In genomic region chr20:44475694-44476560, GRCh38 we compare ENCODE assay signal across 1 cellular context.
A peak's percentile ranks its signal among the peaks of the same experiment; 100 is the strongest.
TF ChIP-seq lines count a peak whose summit lies in the region.

Gene TTPAL (plus strand): TSS chr20:44475874. CDS start chr20:44480000, 4,126 bp downstream.

TF ChIP-seq in HEK293, 187 proteins besides CTCF, POLR2A, EP300 and RAD21 (continued from another document and continues in another):
- TF ChIP-seq ZNF664 (tag by site-specific recombination; IDR thresholded peaks at IDR 0.05): no peak
- TF ChIP-seq SP7 (tag by site-specific recombination; IDR thresholded peaks at IDR 0.05): peak; percentile 86
- no peak for TF ChIP-seq ZNF174 (tag by site-specific recombination; IDR thresholded peaks at IDR 0.05)
- TF ChIP-seq PRDM10 (tag by site-specific recombination; IDR thresholded peaks at IDR 0.05): no peak
- TF ChIP-seq ZSCAN4 (tag by site-specific recombination; IDR thresholded peaks at IDR 0.05): no peak
- TF ChIP-seq ELK4 (IDR thresholded peaks at IDR 0.05; ENCODE audit: borderline replicate concordance, low read depth, low read length): no peak
- peak; percentile 83 for TF ChIP-seq KLF1 (tag by site-specific recombination; IDR thresholded peaks at IDR 0.05)
- peak; percentile 47; the same call in 1 of the 2 replicates for TF ChIP-seq ZBTB48 (tag by site-specific recombination; IDR thresholded peaks at IDR 0.05)
- peak; percentile 61 for TF ChIP-seq ZSCAN30 (tag by site-specific recombination; IDR thresholded peaks at IDR 0.05)
- TF ChIP-seq ZNF155 (tag by site-specific recombination; IDR thresholded peaks at IDR 0.05): no peak
- peak; percentile 67; the same call in 1 of the 2 replicates for TF ChIP-seq REPIN1 (tag by site-specific recombination; IDR thresholded peaks at IDR 0.05; ENCODE audit: low read depth)
- no peak for TF ChIP-seq ZNF645 (tag by site-specific recombination; IDR thresholded peaks at IDR 0.05)
- TF ChIP-seq ZNF529 (tag by site-specific recombination; IDR thresholded peaks at IDR 0.05; ENCODE audit: insufficient replicate concordance): no peak
- TF ChIP-seq ZFP37 (tag by site-specific recombination; IDR thresholded peaks at IDR 0.05): 0 out of 2 replicates have a peak, but pooled peaks have one; percentile 60
- no peak for TF ChIP-seq ZNF16 (tag by site-specific recombination; IDR thresholded peaks at IDR 0.05; ENCODE audit: low read depth)
- TF ChIP-seq ZFP69B (tag by site-specific recombination; IDR thresholded peaks at IDR 0.05): peak; percentile 62; the same call in 1 of the 2 replicates
- no peak for TF ChIP-seq ZNF26 (tag by site-specific recombination; IDR thresholded peaks at IDR 0.05)
- no peak for TF ChIP-seq FEZF1 (tag by site-specific recombination; IDR thresholded peaks at IDR 0.05)
- no peak for TF ChIP-seq ZNF138 (tag by site-specific recombination; IDR thresholded peaks at IDR 0.05; ENCODE audit: borderline replicate concordance)
- no peak for TF ChIP-seq ZNF239 (tag by site-specific recombination; IDR thresholded peaks at IDR 0.05)
- TF ChIP-seq ZSCAN16 (tag by site-specific recombination; IDR thresholded peaks at IDR 0.05): 0 out of 2 replicates have a peak, but pooled peaks have one; percentile 37
- TF ChIP-seq ZNF423 (tag by site-specific recombination; IDR thresholded peaks at IDR 0.05): no peak
- TF ChIP-seq ZNF585B (tag by site-specific recombination; IDR thresholded peaks at IDR 0.05): no peak
- no peak for TF ChIP-seq ZNF341 (tag by site-specific recombination; IDR thresholded peaks at IDR 0.05; ENCODE audit: low read depth)
- 0 out of 2 replicates have a peak, but pooled peaks have one; percentile 27 for TF ChIP-seq ZNF366 (tag by site-specific recombination; conservative IDR thresholded peaks at IDR 0.05)
- no peak for TF ChIP-seq ZNF660 (tag by site-specific recombination; IDR thresholded peaks at IDR 0.05)
- TF ChIP-seq ZNF560 (tag by site-specific recombination; IDR thresholded peaks at IDR 0.05; ENCODE audit: borderline replicate concordance): no peak
- TF ChIP-seq ZNF830 (tag by site-specific recombination; IDR thresholded peaks at IDR 0.05; ENCODE audit: low read depth): no peak
- no peak for TF ChIP-seq ZNF23 (tag by site-specific recombination; IDR thresholded peaks at IDR 0.05; ENCODE audit: borderline replicate concordance)
- TF ChIP-seq ZNF488 (tag by site-specific recombination; IDR thresholded peaks at IDR 0.05): no peak
- peak; percentile 93; the same call in 1 of the 2 replicates for TF ChIP-seq SCRT2 (tag by site-specific recombination; IDR thresholded peaks at IDR 0.05)
- TF ChIP-seq ATF2 (tag by site-specific recombination; IDR thresholded peaks at IDR 0.05; ENCODE audit: low read depth): no peak
- peak; percentile 23; the same call in 1 of the 2 replicates for TF ChIP-seq ZNF24 (tag by site-specific recombination; IDR thresholded peaks at IDR 0.05)
- TF ChIP-seq ZSCAN18 (tag by site-specific recombination; IDR thresholded peaks at IDR 0.05): no peak
- TF ChIP-seq ZSCAN23 (tag by site-specific recombination; IDR thresholded peaks at IDR 0.05): no peak
- peak; percentile 76; the same call in 1 of the 2 replicates for TF ChIP-seq ZNF692 (tag by site-specific recombination; IDR thresholded peaks at IDR 0.05)
- no peak for TF ChIP-seq ZNF184 (tag by site-specific recombination; IDR thresholded peaks at IDR 0.05)
- TF ChIP-seq ZNF558 (tag by site-specific recombination; IDR thresholded peaks at IDR 0.05): no peak
- TF ChIP-seq KLF16 (tag by site-specific recombination; IDR thresholded peaks at IDR 0.05): peak; percentile 73; the same call in 1 of the 2 replicates
- TF ChIP-seq ZNF202 (tag by site-specific recombination; IDR thresholded peaks at IDR 0.05; ENCODE audit: borderline replicate concordance): no peak
- TF ChIP-seq ZNF394 (tag by site-specific recombination; IDR thresholded peaks at IDR 0.05; ENCODE audit: borderline replicate concordance): peak; percentile 83; the same call in 1 of the 2 replicates
- no peak for TF ChIP-seq ZNF48 (tag by site-specific recombination; IDR thresholded peaks at IDR 0.05)
- TF ChIP-seq SALL2 (tag by site-specific recombination; IDR thresholded peaks at IDR 0.05; ENCODE audit: borderline replicate concordance): no peak
- peak; percentile 39; the same call in 1 of the 2 replicates for TF ChIP-seq HIC1 (tag by site-specific recombination; IDR thresholded peaks at IDR 0.05)
